ENCODE assay signal across 23 cellular contexts in the genomic region with DNA sequence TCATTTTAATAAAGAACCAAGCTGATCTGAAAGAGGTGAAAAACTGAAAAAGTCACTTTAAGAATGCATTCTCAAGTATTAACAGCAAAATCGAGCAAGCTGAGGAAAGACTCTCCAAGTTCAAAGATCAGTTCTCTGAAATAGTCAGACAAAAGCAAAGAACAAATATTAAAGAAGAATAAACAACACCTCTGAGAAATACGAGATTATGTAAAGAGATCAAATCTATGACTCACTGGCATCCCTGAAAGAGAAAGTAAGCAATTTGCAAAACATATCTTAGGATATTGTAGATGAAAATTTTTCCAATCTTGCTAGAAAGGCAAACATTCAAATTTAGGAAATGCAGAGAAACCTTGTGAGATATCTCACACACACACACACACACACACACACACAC.
DNase-seq lines count a peak whose midpoint lies in the region; ATAC-seq, FAIRE-seq and TF ChIP-seq lines count a peak whose summit lies in the region.
"Had no signal": no experiment of that assay in that cellular context is flagged by ENCODE, and none has a peak within 500 bp of the region (broad histone marks: within the 10 kb centered on the region; RNA-seq: fewer than 3 reads in every experiment).

No MANE protein-coding gene starts in this region.

- 2% methylated on average over 2 of the region's 2 CpGs for WGBS in A549 (ENCODE audit: missing lambda C conversion rate)

- H3K4me2 ChIP-seq in A549 (peak overlapping the region; percentile 57), Karpas-422 (ENCODE audit: low read depth, low read length, poor library complexity, severe bottlenecking) (no peak overlapping the region)
- H3K4me2 ChIP-seq: KMS-11 had no signal

- no peak for FAIRE-seq in A549 (lab: Jason Lieb, UNC)
- no peak for FAIRE-seq in bronchial epithelial cell (lab: Jason Lieb, UNC)
- FAIRE-seq: A204.1, HepG2 had no signal

- no peak for TF ChIP-seq RAD21 in A549 (conservative IDR thresholded peaks at IDR 0.05 in 1 of 2, IDR thresholded peaks at IDR 0.05 in 1 of 2)

- no peak for TF ChIP-seq CTCF in A549 (IDR thresholded peaks at IDR 0.05)
- no peak for TF ChIP-seq CTCF in bronchial epithelial cell (IDR thresholded peaks at IDR 0.05; ENCODE audit: insufficient read depth, low read length, severe bottlenecking)

- H3K36me3 ChIP-seq in Karpas-422 (ENCODE audit: insufficient read depth, low read length) = no peaks in the 10 kb centered on the region
- H3K36me3 ChIP-seq in bronchial epithelial cell (ENCODE audit: control insufficient read depth, insufficient read depth, low read length) = no peaks in the 10 kb centered on the region

- H3K9me2 ChIP-seq in Karpas-422 (replicated peaks; ENCODE audit: insufficient read depth, low read length) = no peaks in the 10 kb centered on the region

- POLR2A ChIA-PET in A549 (lab: Yijun Ruan, JAX) = no interaction called here

- H3K27me3 ChIP-seq in Karpas-422 (ENCODE audit: low read length) (no peaks in the 10 kb centered on the region), bronchial epithelial cell (ENCODE audit: control insufficient read depth, insufficient read depth, low read length) (no peaks in the 10 kb centered on the region)

- ATAC-seq in A549 = no peak; a peak in 2 of 6 replicates
- ATAC-seq in GM18520 (IDR thresholded peaks at IDR 0.05; ENCODE audit: unreplicated experiment) = no peak
- ATAC-seq in HG03280 (IDR thresholded peaks at IDR 0.05; ENCODE audit: unreplicated experiment) = no peak
- ATAC-seq: HepG2, Panc1, Right ventricle myocardium inferior, T-cell had no signal

- no peaks in the 10 kb centered on the region for H3K79me2 ChIP-seq in Karpas-422 (ENCODE audit: low read length)

- no peak overlapping the region for H2AFZ ChIP-seq in Karpas-422 (ENCODE audit: low read length)

- DNase-seq in A549 (ENCODE audit: low read depth in 1 of 2, low spot score in 1 of 2) (peak in 1 of 2 experiments; percentile 26), Karpas-422 (no peak), bronchial epithelial cell (ENCODE audit: low read depth) (peak; percentile 42), iris pigment epithelial cell (ENCODE audit: low read depth) (peak; percentile 48), caudate nucleus (lab: John Stamatoyannopoulos, UW) (no peak), nucleus accumbens (lab: John Stamatoyannopoulos, UW) (no peak)
- DNase-seq: AML-193; Calu3; CD4-positive, CD25-positive, alpha-beta regulatory T cell; DMS79 treated with DMSO at 0.1 percent for 48 hours; GF-D8; H7; NCI-H1930; NCI-H2227 treated with DMSO at 0.1 percent for 48 hours; T-cell had no signal

- H3K27ac ChIP-seq in A549 (0 out of 6 replicates have a peak overlapping the region, but pooled peaks of 1 of the 2 experiments have one; percentile 30), Karpas-422 (ENCODE audit: low read length) (no peak overlapping the region), caudate nucleus (ENCODE audit: low read depth, low read length) (no peak overlapping the region)
- H3K27ac ChIP-seq: KMS-11, SK-N-MC had no signal

- peaks cover 5% of the 10 kb centered on the region; the same call in 1 of the 3 replicates for H3K9me3 ChIP-seq in A549
- H3K9me3 ChIP-seq in Karpas-422 (ENCODE audit: low read length) = peaks cover 13% of the 10 kb centered on the region; the same call in 1 of the 2 replicates

- CTCF ChIA-PET in A549 (lab: Yijun Ruan, JAX) = no interaction called here

- H3K4me3 ChIP-seq in A549 (no peak overlapping the region), Karpas-422 (ENCODE audit: low read length) (0 out of 2 replicates have a peak overlapping the region, but pooled peaks have one; percentile 12), bronchial epithelial cell (ENCODE audit: low read depth, low read length) (no peak overlapping the region)
- H3K4me3 ChIP-seq: SK-N-MC had no signal

- no peaks in the 10 kb centered on the region for H4K20me1 ChIP-seq in Karpas-422 (ENCODE audit: insufficient read depth, low read depth, low read length)

- no peak overlapping the region for H3K9ac ChIP-seq in Karpas-422 (ENCODE audit: low read length)
- H3K9ac ChIP-seq: KMS-11 had no signal

- TF ChIP-seq EP300 in A549 (IDR thresholded peaks at IDR 0.05) = no peak

- TF ChIP-seq POLR2A in A549 (IDR thresholded peaks at IDR 0.05; ENCODE audit: low read length) = no peak

- H3K4me1 ChIP-seq in A549 (peaks cover 14% of the 10 kb centered on the region; the same call in 2 of the 3 replicates), Karpas-422 (ENCODE audit: low read length) (no peaks in the 10 kb centered on the region)

TF ChIP-seq in A549, 52 proteins besides CTCF, POLR2A, EP300 and RAD21:
- TF ChIP-seq, protein P1, sequence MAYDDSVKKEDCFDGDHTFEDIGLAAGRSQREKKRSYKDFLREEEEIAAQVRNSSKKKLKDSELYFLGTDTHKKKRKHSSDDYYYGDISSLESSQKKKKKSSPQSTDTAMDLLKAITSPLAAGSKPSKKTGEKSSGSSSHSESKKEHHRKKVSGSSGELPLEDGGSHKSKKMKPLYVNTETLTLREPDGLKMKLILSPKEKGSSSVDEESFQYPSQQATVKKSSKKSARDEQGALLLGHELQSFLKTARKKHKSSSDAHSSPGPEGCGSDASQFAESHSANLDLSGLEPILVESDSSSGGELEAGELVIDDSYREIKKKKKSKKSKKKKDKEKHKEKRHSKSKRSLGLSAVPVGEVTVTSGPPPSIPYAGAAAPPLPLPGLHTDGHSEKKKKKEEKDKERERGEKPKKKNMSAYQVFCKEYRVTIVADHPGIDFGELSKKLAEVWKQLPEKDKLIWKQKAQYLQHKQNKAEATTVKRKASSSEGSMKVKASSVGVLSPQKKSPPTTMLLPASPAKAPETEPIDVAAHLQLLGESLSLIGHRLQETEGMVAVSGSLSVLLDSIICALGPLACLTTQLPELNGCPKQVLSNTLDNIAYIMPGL (CRISPR knock-in tag; IDR thresholded peaks at IDR 0.05; ENCODE audit: borderline replicate concordance) = no peak
- TF ChIP-seq, protein P2, sequence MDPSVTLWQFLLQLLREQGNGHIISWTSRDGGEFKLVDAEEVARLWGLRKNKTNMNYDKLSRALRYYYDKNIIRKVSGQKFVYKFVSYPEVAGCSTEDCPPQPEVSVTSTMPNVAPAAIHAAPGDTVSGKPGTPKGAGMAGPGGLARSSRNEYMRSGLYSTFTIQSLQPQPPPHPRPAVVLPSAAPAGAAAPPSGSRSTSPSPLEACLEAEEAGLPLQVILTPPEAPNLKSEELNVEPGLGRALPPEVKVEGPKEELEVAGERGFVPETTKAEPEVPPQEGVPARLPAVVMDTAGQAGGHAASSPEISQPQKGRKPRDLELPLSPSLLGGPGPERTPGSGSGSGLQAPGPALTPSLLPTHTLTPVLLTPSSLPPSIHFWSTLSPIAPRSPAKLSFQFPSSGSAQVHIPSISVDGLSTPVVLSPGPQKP (IDR thresholded peaks at IDR 0.05; ENCODE audit: low read depth, low read length) = no peak
- no peak for TF ChIP-seq HOXB13 (CRISPR knock-in tag; IDR thresholded peaks at IDR 0.05; ENCODE audit: low read depth)
- no peak for TF ChIP-seq FOSL2 (IDR thresholded peaks at IDR 0.05)
- TF ChIP-seq FOSL2 (CRISPR knock-in tag; IDR thresholded peaks at IDR 0.05) = peak; percentile 76
- TF ChIP-seq FOXS1 (CRISPR knock-in tag; IDR thresholded peaks at IDR 0.05) = no peak
- no peak for TF ChIP-seq SMC3 (IDR thresholded peaks at IDR 0.05)
- no peak for TF ChIP-seq CHD2 (IDR thresholded peaks at IDR 0.05; ENCODE audit: low read length, partially characterized antibody)
- TF ChIP-seq KDM1A (IDR thresholded peaks at IDR 0.05; ENCODE audit: low read depth) = no peak
- TF ChIP-seq EHMT2 (IDR thresholded peaks at IDR 0.05; ENCODE audit: low read depth) = no peak
- TF ChIP-seq JUNB (IDR thresholded peaks at IDR 0.05) = peak; percentile 42
- TF ChIP-seq, protein P3, sequence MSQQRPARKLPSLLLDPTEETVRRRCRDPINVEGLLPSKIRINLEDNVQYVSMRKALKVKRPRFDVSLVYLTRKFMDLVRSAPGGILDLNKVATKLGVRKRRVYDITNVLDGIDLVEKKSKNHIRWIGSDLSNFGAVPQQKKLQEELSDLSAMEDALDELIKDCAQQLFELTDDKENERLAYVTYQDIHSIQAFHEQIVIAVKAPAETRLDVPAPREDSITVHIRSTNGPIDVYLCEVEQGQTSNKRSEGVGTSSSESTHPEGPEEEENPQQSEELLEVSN (IDR thresholded peaks at IDR 0.05; ENCODE audit: borderline replicate concordance, low read depth) = no peak
- no peak for TF ChIP-seq BHLHE40 (IDR thresholded peaks at IDR 0.05; ENCODE audit: low read depth, low read length)
- no peak for TF ChIP-seq HEYL (CRISPR knock-in tag; IDR thresholded peaks at IDR 0.05)
- no peak for TF ChIP-seq ZSCAN20 (CRISPR knock-in tag; IDR thresholded peaks at IDR 0.05)
- TF ChIP-seq, protein P4, sequence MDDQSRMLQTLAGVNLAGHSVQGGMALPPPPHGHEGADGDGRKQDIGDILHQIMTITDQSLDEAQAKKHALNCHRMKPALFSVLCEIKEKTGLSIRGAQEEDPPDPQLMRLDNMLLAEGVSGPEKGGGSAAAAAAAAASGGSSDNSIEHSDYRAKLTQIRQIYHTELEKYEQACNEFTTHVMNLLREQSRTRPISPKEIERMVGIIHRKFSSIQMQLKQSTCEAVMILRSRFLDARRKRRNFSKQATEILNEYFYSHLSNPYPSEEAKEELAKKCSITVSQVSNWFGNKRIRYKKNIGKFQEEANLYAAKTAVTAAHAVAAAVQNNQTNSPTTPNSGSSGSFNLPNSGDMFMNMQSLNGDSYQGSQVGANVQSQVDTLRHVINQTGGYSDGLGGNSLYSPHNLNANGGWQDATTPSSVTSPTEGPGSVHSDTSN (IDR thresholded peaks at IDR 0.05) = no peak
- no peak for TF ChIP-seq RCOR1 (IDR thresholded peaks at IDR 0.05; ENCODE audit: low read depth, low read length)

Comparison
In these comparisons a context has a peak if more than half of its experiments do, and no peak if none do; other contexts are left out.
1. DNase-seq: peak in bronchial epithelial cell (single experiment) and iris pigment epithelial cell (single experiment); none in Karpas-422 (single experiment), caudate nucleus (0 of 61) and nucleus accumbens (0 of 56).